Comparison of ENCODE assay signal across 19 cellular contexts in the genomic region with DNA sequence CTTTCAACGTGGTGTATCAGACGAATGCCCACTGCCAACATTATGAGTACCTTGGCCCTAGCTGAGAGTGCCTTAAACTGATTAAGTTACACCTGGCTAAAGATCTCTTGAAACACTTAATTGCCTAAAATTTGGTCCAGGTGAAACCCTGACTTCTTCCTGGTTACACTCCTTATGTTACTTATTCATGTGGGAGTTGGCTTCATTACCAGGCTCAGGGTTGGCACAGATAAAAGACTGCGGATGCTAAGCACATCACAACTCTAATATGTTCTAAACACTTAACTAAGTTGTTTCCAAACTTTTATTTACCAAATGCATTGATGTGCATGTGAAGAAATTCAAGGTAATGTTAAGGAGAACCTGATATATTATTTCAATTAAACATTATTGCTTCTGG.
"Had no signal": no experiment of that assay in that cellular context is flagged by ENCODE, and none has a peak within 500 bp of the region (broad histone marks: within the 10 kb centered on the region; RNA-seq: fewer than 3 reads in every experiment).

No MANE protein-coding gene starts in this region.

- H3K36me3 Mint-ChIP-seq: activated naive CD8-positive, alpha-beta T cell treated with anti-CD3 and anti-CD28 coated beads for 36 hours; naive thymus-derived CD4-positive, alpha-beta T cell had no signal

- H3K4me3 Mint-ChIP-seq: activated CD4-positive, alpha-beta memory T cell treated with anti-CD3 and anti-CD28 coated beads, Interleukin-2, amount 10 ng/mL, durations not matched to agents 7 days and 5 days; activated naive CD8-positive, alpha-beta T cell treated with anti-CD3 and anti-CD28 coated beads for 36 hours; activated T-helper 17 cell treated with anti-CD3 and anti-CD28 coated beads, Interleukin-2, amount 50 U/mL, for 72 hours; immature natural killer cell; naive thymus-derived CD4-positive, alpha-beta T cell; T-helper 2 cell treated with Interferon-gamma antibody and Interleukin-4, amounts not matched to agents 5 μg/mL and 100 μg/mL, for 36 hours; type B pancreatic cell had no signal

- H3K4me1 Mint-ChIP-seq: activated CD4-positive, alpha-beta memory T cell treated with anti-CD3 and anti-CD28 coated beads, Interleukin-2, amount 10 ng/mL, durations not matched to agents 7 days and 5 days; activated naive CD8-positive, alpha-beta T cell treated with anti-CD3 and anti-CD28 coated beads for 36 hours; activated T-helper 17 cell treated with anti-CD3 and anti-CD28 coated beads, Interleukin-2, amount 50 U/mL, for 72 hours; immature natural killer cell had no signal

- H3K9me3 Mint-ChIP-seq: activated CD4-positive, alpha-beta memory T cell treated with anti-CD3 and anti-CD28 coated beads, Interleukin-2, amount 10 ng/mL, durations not matched to agents 7 days and 5 days; activated naive CD8-positive, alpha-beta T cell treated with anti-CD3 and anti-CD28 coated beads for 36 hours; activated T-helper 17 cell treated with anti-CD3 and anti-CD28 coated beads, Interleukin-2, amount 50 U/mL, for 72 hours; immature natural killer cell; T-helper 2 cell treated with Interferon-gamma antibody and Interleukin-4, amounts not matched to agents 5 μg/mL and 100 μg/mL, for 36 hours; type B pancreatic cell had no signal

- H3K27me3 Mint-ChIP-seq: activated naive CD8-positive, alpha-beta T cell treated with anti-CD3 and anti-CD28 coated beads for 36 hours; activated T-helper 17 cell treated with anti-CD3 and anti-CD28 coated beads, Interleukin-2, amount 50 U/mL, for 72 hours; naive thymus-derived CD4-positive, alpha-beta T cell; type B pancreatic cell had no signal

- ATAC-seq: activated T-helper 17 cell treated with anti-CD3 and anti-CD28 coated beads, Interleukin-2, amount 50 U/mL, for 72 hours; left ventricle myocardium superior; mucosa of descending colon; naive thymus-derived CD4-positive, alpha-beta T cell; right cardiac atrium had no signal

- DNase-seq: activated CD4-positive, alpha-beta memory T cell treated with anti-CD3 and anti-CD28 coated beads, Interleukin-2, amount 10 ng/mL, durations not matched to agents 7 days and 5 days; activated CD4-positive, alpha-beta T cell treated with anti-CD3 and anti-CD28 coated beads for 48 hours; activated CD4-positive, CD25-positive, alpha-beta regulatory T cell; activated naive CD4-positive, alpha-beta T cell; activated naive CD8-positive, alpha-beta T cell treated with anti-CD3 and anti-CD28 coated beads for 36 hours; activated T-cell treated with anti-CD3 and anti-CD28 coated beads, Interleukin-2, amount 50 U/mL, for 1 hour; amniotic stem cell; dermis blood vessel endothelial cell; effector memory CD4-positive, alpha-beta T cell; immature natural killer cell; kidney glomerular epithelial cell; left ventricle myocardium superior; mucosa of descending colon; naive thymus-derived CD4-positive, alpha-beta T cell; right cardiac atrium; testis had no signal

- H3K27ac Mint-ChIP-seq: activated CD4-positive, alpha-beta memory T cell treated with anti-CD3 and anti-CD28 coated beads, Interleukin-2, amount 10 ng/mL, durations not matched to agents 7 days and 5 days; activated naive CD8-positive, alpha-beta T cell treated with anti-CD3 and anti-CD28 coated beads for 36 hours; activated T-helper 17 cell treated with anti-CD3 and anti-CD28 coated beads, Interleukin-2, amount 50 U/mL, for 72 hours; immature natural killer cell; naive thymus-derived CD4-positive, alpha-beta T cell; T-helper 2 cell treated with Interferon-gamma antibody and Interleukin-4, amounts not matched to agents 5 μg/mL and 100 μg/mL, for 36 hours; type B pancreatic cell had no signal
